ENCODE assay signal across 2 cellular contexts in genomic region chr1:153563991-153564390, GRCh38.
TF ChIP-seq lines count a peak whose summit lies in the region.

No MANE protein-coding gene starts in this region.

TF ChIP-seq in IMR-90, 13 proteins besides CTCF, POLR2A, EP300 and RAD21:
- TF ChIP-seq USF2 (IDR thresholded peaks at IDR 0.05; ENCODE audit: low read depth, low read length) (no peak), SMC3 (IDR thresholded peaks at IDR 0.05; ENCODE audit: low read depth, low read length) (no peak), RFX5 (IDR thresholded peaks at IDR 0.05; ENCODE audit: low read depth, low read length) (no peak), ELK1 (IDR thresholded peaks at IDR 0.05; ENCODE audit: borderline replicate concordance, low read depth, low read length) (no peak), RCOR1 (IDR thresholded peaks at IDR 0.05; ENCODE audit: insufficient replicate concordance, low read length) (no peak), BHLHE40 (IDR thresholded peaks at IDR 0.05; ENCODE audit: low read depth, low read length) (no peak)

TF ChIP-seq in K562, 482 proteins besides CTCF, POLR2A, EP300 and RAD21:
- 0 out of 2 replicates have a peak, but pooled peaks have one; percentile 27 for TF ChIP-seq ZNF143 (CRISPR knock-in tag; IDR thresholded peaks at IDR 0.05)
- no peak for TF ChIP-seq HOMEZ (CRISPR knock-in tag; IDR thresholded peaks at IDR 0.05)
- TF ChIP-seq E2F1 (CRISPR knock-in tag; IDR thresholded peaks at IDR 0.05), result no peak
